ENCODE assay signal across 1 cellular context in the genomic region with DNA sequence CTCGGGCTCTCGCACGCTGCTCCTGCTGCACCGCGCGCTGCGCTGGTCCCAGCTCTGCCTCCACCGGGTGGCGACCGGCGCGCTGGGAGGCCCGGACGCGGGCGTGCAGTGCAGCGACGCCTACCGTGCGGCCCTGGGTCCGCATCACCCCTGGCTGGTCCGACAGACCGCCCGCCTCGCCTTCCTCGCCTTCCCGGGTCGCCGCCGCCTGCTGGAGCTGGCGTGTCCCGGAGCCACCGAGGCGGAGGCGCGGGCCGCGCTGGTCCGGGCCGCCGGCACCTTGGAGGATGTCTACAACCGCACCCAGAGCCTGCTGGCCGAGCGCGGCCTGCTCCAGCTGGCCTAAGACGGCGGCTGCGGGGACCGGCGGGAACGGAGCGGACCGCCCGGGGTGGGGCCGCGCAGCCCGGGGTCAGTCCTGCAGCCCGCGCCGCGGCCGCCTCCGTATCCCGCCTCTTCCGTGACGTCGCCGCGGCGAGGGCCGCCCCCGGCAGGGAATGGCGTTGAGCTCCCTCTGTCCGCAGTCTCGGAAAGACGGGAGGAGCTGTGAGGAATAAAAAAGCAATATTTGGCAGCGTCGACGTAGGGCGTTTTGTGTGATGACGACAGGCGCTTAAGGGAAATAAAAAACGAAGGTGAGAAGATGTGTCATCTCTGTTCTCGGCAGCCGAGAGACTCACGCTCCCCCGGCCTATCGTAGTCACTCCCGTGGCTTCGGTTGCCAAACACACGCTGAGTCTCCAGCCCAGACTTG.
TF ChIP-seq lines count a peak whose summit lies in the region.

No MANE protein-coding gene starts in this region.

TF ChIP-seq in HepG2, 621 proteins besides CTCF, POLR2A, EP300 and RAD21 (continued from another document and continues in another):
- TF ChIP-seq, protein P1, sequence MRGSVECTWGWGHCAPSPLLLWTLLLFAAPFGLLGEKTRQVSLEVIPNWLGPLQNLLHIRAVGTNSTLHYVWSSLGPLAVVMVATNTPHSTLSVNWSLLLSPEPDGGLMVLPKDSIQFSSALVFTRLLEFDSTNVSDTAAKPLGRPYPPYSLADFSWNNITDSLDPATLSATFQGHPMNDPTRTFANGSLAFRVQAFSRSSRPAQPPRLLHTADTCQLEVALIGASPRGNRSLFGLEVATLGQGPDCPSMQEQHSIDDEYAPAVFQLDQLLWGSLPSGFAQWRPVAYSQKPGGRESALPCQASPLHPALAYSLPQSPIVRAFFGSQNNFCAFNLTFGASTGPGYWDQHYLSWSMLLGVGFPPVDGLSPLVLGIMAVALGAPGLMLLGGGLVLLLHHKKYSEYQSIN (CRISPR knock-in tag; IDR thresholded peaks at IDR 0.05; ENCODE audit: borderline replicate concordance), result 0 out of 2 replicates have a peak, but pooled peaks have one; percentile 36
- no peak for TF ChIP-seq SP1 (IDR thresholded peaks at IDR 0.05)
- TF ChIP-seq SP1 (CRISPR knock-in tag; IDR thresholded peaks at IDR 0.05), result 0 out of 2 replicates have a peak, but pooled peaks have one; percentile 40
- 0 out of 2 replicates have a peak, but pooled peaks have one; percentile 77 for TF ChIP-seq ZSCAN12 (CRISPR knock-in tag; IDR thresholded peaks at IDR 0.05)
- TF ChIP-seq ZNF160 (CRISPR knock-in tag; IDR thresholded peaks at IDR 0.05), result 0 out of 2 replicates have a peak, but pooled peaks have one; percentile 15
- TF ChIP-seq ZNF225 (CRISPR knock-in tag; IDR thresholded peaks at IDR 0.05), result peak; percentile 67
- no peak for TF ChIP-seq FOSL1 (CRISPR knock-in tag; IDR thresholded peaks at IDR 0.05; ENCODE audit: borderline replicate concordance)
- peak; percentile 53 for TF ChIP-seq ZNF629 (CRISPR knock-in tag; conservative IDR thresholded peaks at IDR 0.05)
- TF ChIP-seq RARG (CRISPR knock-in tag; IDR thresholded peaks at IDR 0.05; ENCODE audit: low read depth), result no peak
- 0 out of 2 replicates have a peak, but pooled peaks have one; percentile 19 for TF ChIP-seq KDM5B (CRISPR knock-in tag; IDR thresholded peaks at IDR 0.05; ENCODE audit: borderline replicate concordance)
- peak; percentile 28 for TF ChIP-seq BORCS8-MEF2B (CRISPR knock-in tag; IDR thresholded peaks at IDR 0.05)
- TF ChIP-seq, protein P2, sequence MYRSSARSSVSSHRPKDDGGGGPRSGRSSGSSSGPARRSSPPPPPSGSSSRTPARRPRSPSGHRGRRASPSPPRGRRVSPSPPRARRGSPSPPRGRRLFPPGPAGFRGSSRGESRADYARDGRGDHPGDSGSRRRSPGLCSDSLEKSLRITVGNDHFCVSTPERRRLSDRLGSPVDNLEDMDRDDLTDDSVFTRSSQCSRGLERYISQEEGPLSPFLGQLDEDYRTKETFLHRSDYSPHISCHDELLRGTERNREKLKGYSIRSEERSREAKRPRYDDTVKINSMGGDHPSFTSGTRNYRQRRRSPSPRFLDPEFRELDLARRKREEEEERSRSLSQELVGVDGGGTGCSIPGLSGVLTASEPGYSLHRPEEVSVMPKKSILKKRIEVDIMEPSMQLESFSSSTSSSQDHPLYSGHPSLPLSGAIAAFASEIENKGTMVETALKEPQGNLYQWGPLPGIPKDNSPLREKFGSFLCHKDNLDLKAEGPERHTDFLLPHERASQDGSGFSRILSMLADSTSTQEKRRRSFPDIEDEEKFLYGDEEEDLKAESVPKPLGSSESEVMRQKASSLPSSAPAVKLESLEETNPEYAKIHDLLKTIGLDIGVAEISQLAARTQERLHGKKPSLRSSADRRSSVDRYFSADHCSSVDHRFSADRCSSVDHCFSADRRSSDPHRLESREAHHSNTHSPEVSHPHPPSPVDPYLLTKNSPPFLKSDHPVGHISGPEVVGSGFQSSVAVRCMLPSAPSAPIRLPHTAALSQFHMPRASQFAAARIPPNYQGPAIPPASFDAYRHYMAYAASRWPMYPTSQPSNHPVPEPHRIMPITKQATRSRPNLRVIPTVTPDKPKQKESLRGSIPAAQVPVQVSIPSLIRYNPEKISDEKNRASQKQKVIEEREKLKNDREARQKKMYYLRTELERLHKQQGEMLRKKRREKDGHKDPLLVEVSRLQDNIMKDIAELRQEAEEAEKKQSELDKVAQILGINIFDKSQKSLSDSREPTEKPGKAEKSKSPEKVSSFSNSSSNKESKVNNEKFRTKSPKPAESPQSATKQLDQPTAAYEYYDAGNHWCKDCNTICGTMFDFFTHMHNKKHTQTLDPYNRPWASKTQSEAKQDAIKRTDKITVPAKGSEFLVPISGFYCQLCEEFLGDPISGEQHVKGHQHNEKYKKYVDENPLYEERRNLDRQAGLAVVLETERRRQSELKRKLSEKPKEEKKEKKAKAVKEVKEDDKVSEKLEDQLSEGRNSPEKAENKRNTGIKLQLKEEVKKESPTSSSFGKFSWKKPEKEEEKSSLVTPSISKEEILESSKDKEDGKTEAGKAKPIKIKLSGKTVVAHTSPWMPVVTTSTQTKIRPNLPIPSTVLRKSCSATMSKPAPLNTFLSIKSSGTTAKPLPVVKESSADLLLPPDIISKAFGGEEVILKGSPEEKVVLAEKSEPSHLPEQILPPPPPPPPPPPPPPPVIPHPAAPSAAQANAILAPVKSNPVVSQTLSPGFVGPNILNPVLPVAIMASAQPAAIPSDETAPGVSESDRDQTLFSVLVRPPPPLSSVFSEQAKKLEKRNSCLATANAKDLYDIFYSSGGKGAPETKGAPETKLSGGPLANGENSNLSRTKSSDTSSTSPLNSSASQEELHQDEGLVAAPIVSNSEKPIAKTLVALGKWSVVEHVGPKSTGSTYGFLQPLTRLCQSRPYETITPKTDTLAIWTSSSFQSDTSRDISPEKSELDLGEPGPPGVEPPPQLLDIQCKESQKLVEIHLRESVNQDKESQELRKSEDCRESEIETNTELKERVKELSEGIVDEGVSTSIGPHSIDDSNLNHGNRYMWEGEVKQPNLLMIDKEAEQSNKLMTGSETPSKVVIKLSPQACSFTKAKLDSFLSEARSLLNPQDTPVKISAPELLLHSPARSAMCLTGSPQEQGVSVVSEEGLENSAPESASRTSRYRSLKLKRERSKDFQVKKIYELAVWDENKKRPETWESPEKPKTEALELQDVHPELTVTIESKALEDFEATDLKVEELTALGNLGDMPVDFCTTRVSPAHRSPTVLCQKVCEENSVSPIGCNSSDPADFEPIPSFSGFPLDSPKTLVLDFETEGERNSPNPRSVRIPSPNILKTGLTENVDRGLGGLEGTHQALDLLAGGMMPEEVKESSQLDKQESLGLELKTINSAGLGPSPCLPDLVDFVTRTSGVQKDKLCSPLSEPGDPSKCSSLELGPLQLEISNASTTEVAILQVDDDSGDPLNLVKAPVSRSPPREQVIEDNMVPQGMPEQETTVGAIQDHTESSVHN (CRISPR knock-in tag; IDR thresholded peaks at IDR 0.05), result peak; percentile 76; the same call in 1 of the 2 replicates
- TF ChIP-seq, protein P3, sequence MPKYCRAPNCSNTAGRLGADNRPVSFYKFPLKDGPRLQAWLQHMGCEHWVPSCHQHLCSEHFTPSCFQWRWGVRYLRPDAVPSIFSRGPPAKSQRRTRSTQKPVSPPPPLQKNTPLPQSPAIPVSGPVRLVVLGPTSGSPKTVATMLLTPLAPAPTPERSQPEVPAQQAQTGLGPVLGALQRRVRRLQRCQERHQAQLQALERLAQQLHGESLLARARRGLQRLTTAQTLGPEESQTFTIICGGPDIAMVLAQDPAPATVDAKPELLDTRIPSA (CRISPR knock-in tag; IDR thresholded peaks at IDR 0.05; ENCODE audit: borderline replicate concordance), result no peak
- no peak for TF ChIP-seq HNF4G (IDR thresholded peaks at IDR 0.05; ENCODE audit: borderline replicate concordance, low read depth, low read length)
- no peak; the same call in 1 of the 2 replicates for TF ChIP-seq HNF4G (CRISPR knock-in tag; IDR thresholded peaks at IDR 0.05; ENCODE audit: borderline replicate concordance, low read depth)
- peak; percentile 73; the same call in 1 of the 2 replicates for TF ChIP-seq EEA1 (CRISPR knock-in tag; IDR thresholded peaks at IDR 0.05; ENCODE audit: borderline replicate concordance)
- TF ChIP-seq, protein P4, sequence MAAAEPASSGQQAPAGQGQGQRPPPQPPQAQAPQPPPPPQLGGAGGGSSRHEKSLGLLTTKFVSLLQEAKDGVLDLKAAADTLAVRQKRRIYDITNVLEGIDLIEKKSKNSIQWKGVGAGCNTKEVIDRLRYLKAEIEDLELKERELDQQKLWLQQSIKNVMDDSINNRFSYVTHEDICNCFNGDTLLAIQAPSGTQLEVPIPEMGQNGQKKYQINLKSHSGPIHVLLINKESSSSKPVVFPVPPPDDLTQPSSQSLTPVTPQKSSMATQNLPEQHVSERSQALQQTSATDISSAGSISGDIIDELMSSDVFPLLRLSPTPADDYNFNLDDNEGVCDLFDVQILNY (CRISPR knock-in tag; conservative IDR thresholded peaks at IDR 0.05), result peak; percentile 71; the same call in 1 of the 2 replicates
- TF ChIP-seq NCOA2 (CRISPR knock-in tag; IDR thresholded peaks at IDR 0.05), result no peak
- TF ChIP-seq, protein P5, sequence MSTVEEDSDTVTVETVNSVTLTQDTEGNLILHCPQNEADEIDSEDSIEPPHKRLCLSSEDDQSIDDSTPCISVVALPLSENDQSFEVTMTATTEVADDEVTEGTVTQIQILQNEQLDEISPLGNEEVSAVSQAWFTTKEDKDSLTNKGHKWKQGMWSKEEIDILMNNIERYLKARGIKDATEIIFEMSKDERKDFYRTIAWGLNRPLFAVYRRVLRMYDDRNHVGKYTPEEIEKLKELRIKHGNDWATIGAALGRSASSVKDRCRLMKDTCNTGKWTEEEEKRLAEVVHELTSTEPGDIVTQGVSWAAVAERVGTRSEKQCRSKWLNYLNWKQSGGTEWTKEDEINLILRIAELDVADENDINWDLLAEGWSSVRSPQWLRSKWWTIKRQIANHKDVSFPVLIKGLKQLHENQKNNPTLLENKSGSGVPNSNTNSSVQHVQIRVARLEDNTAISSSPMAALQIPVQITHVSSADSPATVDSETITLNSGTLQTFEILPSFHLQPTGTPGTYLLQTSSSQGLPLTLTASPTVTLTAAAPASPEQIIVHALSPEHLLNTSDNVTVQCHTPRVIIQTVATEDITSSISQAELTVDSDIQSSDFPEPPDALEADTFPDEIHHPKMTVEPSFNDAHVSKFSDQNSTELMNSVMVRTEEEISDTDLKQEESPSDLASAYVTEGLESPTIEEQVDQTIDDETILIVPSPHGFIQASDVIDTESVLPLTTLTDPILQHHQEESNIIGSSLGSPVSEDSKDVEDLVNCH (CRISPR knock-in tag; IDR thresholded peaks at IDR 0.05), result no peak
- no peak for TF ChIP-seq TCF7 (IDR thresholded peaks at IDR 0.05; ENCODE audit: low read depth)
- TF ChIP-seq, protein P6, sequence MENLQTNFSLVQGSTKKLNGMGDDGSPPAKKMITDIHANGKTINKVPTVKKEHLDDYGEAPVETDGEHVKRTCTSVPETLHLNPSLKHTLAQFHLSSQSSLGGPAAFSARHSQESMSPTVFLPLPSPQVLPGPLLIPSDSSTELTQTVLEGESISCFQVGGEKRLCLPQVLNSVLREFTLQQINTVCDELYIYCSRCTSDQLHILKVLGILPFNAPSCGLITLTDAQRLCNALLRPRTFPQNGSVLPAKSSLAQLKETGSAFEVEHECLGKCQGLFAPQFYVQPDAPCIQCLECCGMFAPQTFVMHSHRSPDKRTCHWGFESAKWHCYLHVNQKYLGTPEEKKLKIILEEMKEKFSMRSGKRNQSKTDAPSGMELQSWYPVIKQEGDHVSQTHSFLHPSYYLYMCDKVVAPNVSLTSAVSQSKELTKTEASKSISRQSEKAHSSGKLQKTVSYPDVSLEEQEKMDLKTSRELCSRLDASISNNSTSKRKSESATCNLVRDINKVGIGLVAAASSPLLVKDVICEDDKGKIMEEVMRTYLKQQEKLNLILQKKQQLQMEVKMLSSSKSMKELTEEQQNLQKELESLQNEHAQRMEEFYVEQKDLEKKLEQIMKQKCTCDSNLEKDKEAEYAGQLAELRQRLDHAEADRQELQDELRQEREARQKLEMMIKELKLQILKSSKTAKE (CRISPR knock-in tag; IDR thresholded peaks at IDR 0.05; ENCODE audit: borderline replicate concordance), result peak; percentile 65; the same call in 1 of the 2 replicates
- TF ChIP-seq, protein P7, sequence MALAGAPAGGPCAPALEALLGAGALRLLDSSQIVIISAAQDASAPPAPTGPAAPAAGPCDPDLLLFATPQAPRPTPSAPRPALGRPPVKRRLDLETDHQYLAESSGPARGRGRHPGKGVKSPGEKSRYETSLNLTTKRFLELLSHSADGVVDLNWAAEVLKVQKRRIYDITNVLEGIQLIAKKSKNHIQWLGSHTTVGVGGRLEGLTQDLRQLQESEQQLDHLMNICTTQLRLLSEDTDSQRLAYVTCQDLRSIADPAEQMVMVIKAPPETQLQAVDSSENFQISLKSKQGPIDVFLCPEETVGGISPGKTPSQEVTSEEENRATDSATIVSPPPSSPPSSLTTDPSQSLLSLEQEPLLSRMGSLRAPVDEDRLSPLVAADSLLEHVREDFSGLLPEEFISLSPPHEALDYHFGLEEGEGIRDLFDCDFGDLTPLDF (CRISPR knock-in tag; IDR thresholded peaks at IDR 0.05), result peak; percentile 60
- TF ChIP-seq NFIC (IDR thresholded peaks at IDR 0.05; ENCODE audit: low read length), result no peak
- peak; percentile 67 for TF ChIP-seq ASH2L (IDR thresholded peaks at IDR 0.05; ENCODE audit: insufficient read length, low read depth, low read length)
- TF ChIP-seq, protein P8, sequence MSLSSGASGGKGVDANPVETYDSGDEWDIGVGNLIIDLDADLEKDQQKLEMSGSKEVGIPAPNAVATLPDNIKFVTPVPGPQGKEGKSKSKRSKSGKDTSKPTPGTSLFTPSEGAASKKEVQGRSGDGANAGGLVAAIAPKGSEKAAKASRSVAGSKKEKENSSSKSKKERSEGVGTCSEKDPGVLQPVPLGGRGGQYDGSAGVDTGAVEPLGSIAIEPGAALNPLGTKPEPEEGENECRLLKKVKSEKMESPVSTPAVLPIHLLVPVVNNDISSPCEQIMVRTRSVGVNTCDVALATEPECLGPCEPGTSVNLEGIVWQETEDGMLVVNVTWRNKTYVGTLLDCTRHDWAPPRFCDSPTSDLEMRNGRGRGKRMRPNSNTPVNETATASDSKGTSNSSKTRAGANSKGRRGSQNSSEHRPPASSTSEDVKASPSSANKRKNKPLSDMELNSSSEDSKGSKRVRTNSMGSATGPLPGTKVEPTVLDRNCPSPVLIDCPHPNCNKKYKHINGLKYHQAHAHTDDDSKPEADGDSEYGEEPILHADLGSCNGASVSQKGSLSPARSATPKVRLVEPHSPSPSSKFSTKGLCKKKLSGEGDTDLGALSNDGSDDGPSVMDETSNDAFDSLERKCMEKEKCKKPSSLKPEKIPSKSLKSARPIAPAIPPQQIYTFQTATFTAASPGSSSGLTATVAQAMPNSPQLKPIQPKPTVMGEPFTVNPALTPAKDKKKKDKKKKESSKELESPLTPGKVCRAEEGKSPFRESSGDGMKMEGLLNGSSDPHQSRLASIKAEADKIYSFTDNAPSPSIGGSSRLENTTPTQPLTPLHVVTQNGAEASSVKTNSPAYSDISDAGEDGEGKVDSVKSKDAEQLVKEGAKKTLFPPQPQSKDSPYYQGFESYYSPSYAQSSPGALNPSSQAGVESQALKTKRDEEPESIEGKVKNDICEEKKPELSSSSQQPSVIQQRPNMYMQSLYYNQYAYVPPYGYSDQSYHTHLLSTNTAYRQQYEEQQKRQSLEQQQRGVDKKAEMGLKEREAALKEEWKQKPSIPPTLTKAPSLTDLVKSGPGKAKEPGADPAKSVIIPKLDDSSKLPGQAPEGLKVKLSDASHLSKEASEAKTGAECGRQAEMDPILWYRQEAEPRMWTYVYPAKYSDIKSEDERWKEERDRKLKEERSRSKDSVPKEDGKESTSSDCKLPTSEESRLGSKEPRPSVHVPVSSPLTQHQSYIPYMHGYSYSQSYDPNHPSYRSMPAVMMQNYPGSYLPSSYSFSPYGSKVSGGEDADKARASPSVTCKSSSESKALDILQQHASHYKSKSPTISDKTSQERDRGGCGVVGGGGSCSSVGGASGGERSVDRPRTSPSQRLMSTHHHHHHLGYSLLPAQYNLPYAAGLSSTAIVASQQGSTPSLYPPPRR (CRISPR knock-in tag; IDR thresholded peaks at IDR 0.05; ENCODE audit: borderline replicate concordance), result 0 out of 2 replicates have a peak, but pooled peaks have one; percentile 20
- TF ChIP-seq ZNF883 (CRISPR knock-in tag; IDR thresholded peaks at IDR 0.05; ENCODE audit: not compliant biosample characterization), result peak; percentile 76
- 0 out of 2 replicates have a peak, but pooled peaks have one; percentile 36 for TF ChIP-seq ZNF782 (CRISPR knock-in tag; IDR thresholded peaks at IDR 0.05; ENCODE audit: borderline replicate concordance)
